Comparison of ENCODE assay signal across 1 cellular context in the genomic region with DNA sequence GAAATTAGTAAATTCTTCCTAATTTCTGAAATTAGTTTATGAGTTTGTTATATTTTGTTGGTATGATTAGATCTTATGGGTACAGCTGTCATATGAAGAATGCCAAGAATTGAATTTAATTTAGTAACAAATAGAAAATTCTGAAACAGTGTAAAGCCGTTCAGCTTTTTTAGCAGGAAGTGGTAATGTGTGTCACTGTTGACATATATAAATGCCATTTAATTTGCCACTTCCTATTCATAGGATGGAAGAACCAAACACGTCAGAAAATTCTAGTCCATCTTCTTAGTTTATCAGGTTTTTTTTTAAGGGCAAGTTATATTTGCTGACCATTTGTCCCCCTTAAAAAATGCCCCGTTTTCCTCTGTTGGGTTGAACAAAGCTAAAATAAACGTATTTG.
TF ChIP-seq lines count a peak whose summit lies in the region.

No MANE protein-coding gene starts in this region.

TF ChIP-seq in SK-N-SH, 30 proteins besides CTCF, POLR2A, EP300 and RAD21 (continued from another document):
- TF ChIP-seq, protein P1, sequence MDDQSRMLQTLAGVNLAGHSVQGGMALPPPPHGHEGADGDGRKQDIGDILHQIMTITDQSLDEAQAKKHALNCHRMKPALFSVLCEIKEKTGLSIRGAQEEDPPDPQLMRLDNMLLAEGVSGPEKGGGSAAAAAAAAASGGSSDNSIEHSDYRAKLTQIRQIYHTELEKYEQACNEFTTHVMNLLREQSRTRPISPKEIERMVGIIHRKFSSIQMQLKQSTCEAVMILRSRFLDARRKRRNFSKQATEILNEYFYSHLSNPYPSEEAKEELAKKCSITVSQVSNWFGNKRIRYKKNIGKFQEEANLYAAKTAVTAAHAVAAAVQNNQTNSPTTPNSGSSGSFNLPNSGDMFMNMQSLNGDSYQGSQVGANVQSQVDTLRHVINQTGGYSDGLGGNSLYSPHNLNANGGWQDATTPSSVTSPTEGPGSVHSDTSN (IDR thresholded peaks at IDR 0.05), result no peak
- TF ChIP-seq, protein P2, sequence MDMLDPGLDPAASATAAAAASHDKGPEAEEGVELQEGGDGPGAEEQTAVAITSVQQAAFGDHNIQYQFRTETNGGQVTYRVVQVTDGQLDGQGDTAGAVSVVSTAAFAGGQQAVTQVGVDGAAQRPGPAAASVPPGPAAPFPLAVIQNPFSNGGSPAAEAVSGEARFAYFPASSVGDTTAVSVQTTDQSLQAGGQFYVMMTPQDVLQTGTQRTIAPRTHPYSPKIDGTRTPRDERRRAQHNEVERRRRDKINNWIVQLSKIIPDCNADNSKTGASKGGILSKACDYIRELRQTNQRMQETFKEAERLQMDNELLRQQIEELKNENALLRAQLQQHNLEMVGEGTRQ (IDR thresholded peaks at IDR 0.05; ENCODE audit: borderline replicate concordance, low read depth, low read length), result no peak
- TF ChIP-seq FOSL2 (IDR thresholded peaks at IDR 0.05; ENCODE audit: borderline replicate concordance, low read depth) (no peak), EZH2phosphoT487 (IDR thresholded peaks at IDR 0.05; ENCODE audit: borderline replicate concordance, low read depth) (no peak), MEF2A (IDR thresholded peaks at IDR 0.05; ENCODE audit: borderline replicate concordance, low read depth) (no peak), NRF1 (IDR thresholded peaks at IDR 0.05; ENCODE audit: low read depth, low read length) (no peak), TEAD4 (IDR thresholded peaks at IDR 0.05; ENCODE audit: borderline replicate concordance, insufficient read depth) (no peak)
- TF ChIP-seq, protein P3, sequence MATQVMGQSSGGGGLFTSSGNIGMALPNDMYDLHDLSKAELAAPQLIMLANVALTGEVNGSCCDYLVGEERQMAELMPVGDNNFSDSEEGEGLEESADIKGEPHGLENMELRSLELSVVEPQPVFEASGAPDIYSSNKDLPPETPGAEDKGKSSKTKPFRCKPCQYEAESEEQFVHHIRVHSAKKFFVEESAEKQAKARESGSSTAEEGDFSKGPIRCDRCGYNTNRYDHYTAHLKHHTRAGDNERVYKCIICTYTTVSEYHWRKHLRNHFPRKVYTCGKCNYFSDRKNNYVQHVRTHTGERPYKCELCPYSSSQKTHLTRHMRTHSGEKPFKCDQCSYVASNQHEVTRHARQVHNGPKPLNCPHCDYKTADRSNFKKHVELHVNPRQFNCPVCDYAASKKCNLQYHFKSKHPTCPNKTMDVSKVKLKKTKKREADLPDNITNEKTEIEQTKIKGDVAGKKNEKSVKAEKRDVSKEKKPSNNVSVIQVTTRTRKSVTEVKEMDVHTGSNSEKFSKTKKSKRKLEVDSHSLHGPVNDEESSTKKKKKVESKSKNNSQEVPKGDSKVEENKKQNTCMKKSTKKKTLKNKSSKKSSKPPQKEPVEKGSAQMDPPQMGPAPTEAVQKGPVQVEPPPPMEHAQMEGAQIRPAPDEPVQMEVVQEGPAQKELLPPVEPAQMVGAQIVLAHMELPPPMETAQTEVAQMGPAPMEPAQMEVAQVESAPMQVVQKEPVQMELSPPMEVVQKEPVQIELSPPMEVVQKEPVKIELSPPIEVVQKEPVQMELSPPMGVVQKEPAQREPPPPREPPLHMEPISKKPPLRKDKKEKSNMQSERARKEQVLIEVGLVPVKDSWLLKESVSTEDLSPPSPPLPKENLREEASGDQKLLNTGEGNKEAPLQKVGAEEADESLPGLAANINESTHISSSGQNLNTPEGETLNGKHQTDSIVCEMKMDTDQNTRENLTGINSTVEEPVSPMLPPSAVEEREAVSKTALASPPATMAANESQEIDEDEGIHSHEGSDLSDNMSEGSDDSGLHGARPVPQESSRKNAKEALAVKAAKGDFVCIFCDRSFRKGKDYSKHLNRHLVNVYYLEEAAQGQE (IDR thresholded peaks at IDR 0.05; ENCODE audit: low read depth, low read length), result no peak
